In genomic region chr1:201091256-201091655, GRCh38 we compare ENCODE assay signal across 2 cellular contexts.
TF ChIP-seq lines count a peak whose summit lies in the region.

No MANE protein-coding gene starts in this region.

TF ChIP-seq in IMR-90, 13 proteins besides CTCF, POLR2A, EP300 and RAD21:
- TF ChIP-seq, protein P1, sequence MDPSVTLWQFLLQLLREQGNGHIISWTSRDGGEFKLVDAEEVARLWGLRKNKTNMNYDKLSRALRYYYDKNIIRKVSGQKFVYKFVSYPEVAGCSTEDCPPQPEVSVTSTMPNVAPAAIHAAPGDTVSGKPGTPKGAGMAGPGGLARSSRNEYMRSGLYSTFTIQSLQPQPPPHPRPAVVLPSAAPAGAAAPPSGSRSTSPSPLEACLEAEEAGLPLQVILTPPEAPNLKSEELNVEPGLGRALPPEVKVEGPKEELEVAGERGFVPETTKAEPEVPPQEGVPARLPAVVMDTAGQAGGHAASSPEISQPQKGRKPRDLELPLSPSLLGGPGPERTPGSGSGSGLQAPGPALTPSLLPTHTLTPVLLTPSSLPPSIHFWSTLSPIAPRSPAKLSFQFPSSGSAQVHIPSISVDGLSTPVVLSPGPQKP (IDR thresholded peaks at IDR 0.05; ENCODE audit: borderline replicate concordance, low read depth, low read length), result no peak
- no peak for TF ChIP-seq MXI1 (IDR thresholded peaks at IDR 0.05; ENCODE audit: borderline replicate concordance, low read depth, low read length)
- TF ChIP-seq RFX5 (IDR thresholded peaks at IDR 0.05; ENCODE audit: low read depth, low read length), result no peak
- no peak for TF ChIP-seq RCOR1 (IDR thresholded peaks at IDR 0.05; ENCODE audit: insufficient replicate concordance, low read length)
- no peak for TF ChIP-seq CEBPB (IDR thresholded peaks at IDR 0.05; ENCODE audit: low read depth, low read length)
- no peak for TF ChIP-seq NFE2L2 (IDR thresholded peaks at IDR 0.05; ENCODE audit: low read depth, low read length)
- TF ChIP-seq FOS (IDR thresholded peaks at IDR 0.05; ENCODE audit: low read depth, low read length), result no peak
- no peak for TF ChIP-seq SMC3 (IDR thresholded peaks at IDR 0.05; ENCODE audit: low read depth, low read length)
- TF ChIP-seq MAZ (IDR thresholded peaks at IDR 0.05; ENCODE audit: borderline replicate concordance, low read depth, low read length), result no peak
- TF ChIP-seq MAFK (IDR thresholded peaks at IDR 0.05; ENCODE audit: low read depth, low read length), result no peak
- TF ChIP-seq, protein P2, sequence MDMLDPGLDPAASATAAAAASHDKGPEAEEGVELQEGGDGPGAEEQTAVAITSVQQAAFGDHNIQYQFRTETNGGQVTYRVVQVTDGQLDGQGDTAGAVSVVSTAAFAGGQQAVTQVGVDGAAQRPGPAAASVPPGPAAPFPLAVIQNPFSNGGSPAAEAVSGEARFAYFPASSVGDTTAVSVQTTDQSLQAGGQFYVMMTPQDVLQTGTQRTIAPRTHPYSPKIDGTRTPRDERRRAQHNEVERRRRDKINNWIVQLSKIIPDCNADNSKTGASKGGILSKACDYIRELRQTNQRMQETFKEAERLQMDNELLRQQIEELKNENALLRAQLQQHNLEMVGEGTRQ (IDR thresholded peaks at IDR 0.05; ENCODE audit: low read depth, low read length), result no peak
- TF ChIP-seq BHLHE40 (IDR thresholded peaks at IDR 0.05; ENCODE audit: low read depth, low read length), result no peak
- no peak for TF ChIP-seq CHD1 (IDR thresholded peaks at IDR 0.05; ENCODE audit: low read depth, low read length)
TF ChIP-seq in IMR-90: peak in this region for 0.

TF ChIP-seq in WTC11, 78 proteins besides CTCF, POLR2A, EP300 and RAD21 (continued from another document):
- TF ChIP-seq, protein P3, sequence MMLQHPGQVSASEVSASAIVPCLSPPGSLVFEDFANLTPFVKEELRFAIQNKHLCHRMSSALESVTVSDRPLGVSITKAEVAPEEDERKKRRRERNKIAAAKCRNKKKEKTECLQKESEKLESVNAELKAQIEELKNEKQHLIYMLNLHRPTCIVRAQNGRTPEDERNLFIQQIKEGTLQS (CRISPR knock-in tag; conservative IDR thresholded peaks at IDR 0.05), result no peak
- TF ChIP-seq, protein P4, sequence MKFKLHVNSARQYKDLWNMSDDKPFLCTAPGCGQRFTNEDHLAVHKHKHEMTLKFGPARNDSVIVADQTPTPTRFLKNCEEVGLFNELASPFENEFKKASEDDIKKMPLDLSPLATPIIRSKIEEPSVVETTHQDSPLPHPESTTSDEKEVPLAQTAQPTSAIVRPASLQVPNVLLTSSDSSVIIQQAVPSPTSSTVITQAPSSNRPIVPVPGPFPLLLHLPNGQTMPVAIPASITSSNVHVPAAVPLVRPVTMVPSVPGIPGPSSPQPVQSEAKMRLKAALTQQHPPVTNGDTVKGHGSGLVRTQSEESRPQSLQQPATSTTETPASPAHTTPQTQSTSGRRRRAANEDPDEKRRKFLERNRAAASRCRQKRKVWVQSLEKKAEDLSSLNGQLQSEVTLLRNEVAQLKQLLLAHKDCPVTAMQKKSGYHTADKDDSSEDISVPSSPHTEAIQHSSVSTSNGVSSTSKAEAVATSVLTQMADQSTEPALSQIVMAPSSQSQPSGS (CRISPR knock-in tag; IDR thresholded peaks at IDR 0.05; ENCODE audit: borderline replicate concordance, low read depth), result no peak
- TF ChIP-seq SP1 (CRISPR knock-in tag; conservative IDR thresholded peaks at IDR 0.05), result no peak
- no peak for TF ChIP-seq E2F5 (CRISPR knock-in tag; IDR thresholded peaks at IDR 0.05)
- TF ChIP-seq KAT7 (CRISPR knock-in tag; IDR thresholded peaks at IDR 0.05; ENCODE audit: borderline replicate concordance), result no peak
- TF ChIP-seq JAZF1 (CRISPR knock-in tag; IDR thresholded peaks at IDR 0.05), result no peak
- no peak for TF ChIP-seq NFYB (CRISPR knock-in tag; conservative IDR thresholded peaks at IDR 0.05; ENCODE audit: low read depth)
- TF ChIP-seq NR2C2 (CRISPR knock-in tag; IDR thresholded peaks at IDR 0.05), result no peak
- no peak for TF ChIP-seq ATF6 (CRISPR knock-in tag; IDR thresholded peaks at IDR 0.05)
- TF ChIP-seq, protein P2 (CRISPR knock-in tag; IDR thresholded peaks at IDR 0.05), result no peak
- TF ChIP-seq TEAD1 (CRISPR knock-in tag; IDR thresholded peaks at IDR 0.05), result no peak
- TF ChIP-seq ZNF423 (CRISPR knock-in tag; IDR thresholded peaks at IDR 0.05), result no peak
- TF ChIP-seq CREB1 (CRISPR knock-in tag; IDR thresholded peaks at IDR 0.05), result no peak
- no peak for TF ChIP-seq ZNF121 (CRISPR knock-in tag; IDR thresholded peaks at IDR 0.05)
- TF ChIP-seq JUN (CRISPR knock-in tag; IDR thresholded peaks at IDR 0.05), result no peak
- TF ChIP-seq ERG (CRISPR knock-in tag; IDR thresholded peaks at IDR 0.05), result no peak
